Comparison of ENCODE assay signal across 2 cellular contexts in genomic region chr12:57554453-57554852, GRCh38.
A peak's percentile ranks its signal among the peaks of the same experiment; 100 is the strongest.
TF ChIP-seq lines count a peak whose summit lies in the region.

No MANE protein-coding gene starts in this region.

TF ChIP-seq in K562, 482 proteins besides CTCF, POLR2A, EP300 and RAD21:
- TF ChIP-seq AFF4 (CRISPR knock-in tag; IDR thresholded peaks at IDR 0.05) = no peak
- TF ChIP-seq, protein P1, sequence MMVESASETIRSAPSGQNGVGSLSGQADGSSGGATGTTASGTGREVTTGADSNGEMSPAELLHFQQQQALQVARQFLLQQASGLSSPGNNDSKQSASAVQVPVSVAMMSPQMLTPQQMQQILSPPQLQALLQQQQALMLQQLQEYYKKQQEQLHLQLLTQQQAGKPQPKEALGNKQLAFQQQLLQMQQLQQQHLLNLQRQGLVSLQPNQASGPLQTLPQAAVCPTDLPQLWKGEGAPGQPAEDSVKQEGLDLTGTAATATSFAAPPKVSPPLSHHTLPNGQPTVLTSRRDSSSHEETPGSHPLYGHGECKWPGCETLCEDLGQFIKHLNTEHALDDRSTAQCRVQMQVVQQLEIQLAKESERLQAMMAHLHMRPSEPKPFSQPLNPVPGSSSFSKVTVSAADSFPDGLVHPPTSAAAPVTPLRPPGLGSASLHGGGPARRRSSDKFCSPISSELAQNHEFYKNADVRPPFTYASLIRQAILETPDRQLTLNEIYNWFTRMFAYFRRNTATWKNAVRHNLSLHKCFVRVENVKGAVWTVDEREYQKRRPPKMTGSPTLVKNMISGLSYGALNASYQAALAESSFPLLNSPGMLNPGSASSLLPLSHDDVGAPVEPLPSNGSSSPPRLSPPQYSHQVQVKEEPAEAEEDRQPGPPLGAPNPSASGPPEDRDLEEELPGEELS (CRISPR knock-in tag; IDR thresholded peaks at IDR 0.05; ENCODE audit: borderline replicate concordance) = no peak
- no peak for TF ChIP-seq NCOA2 (IDR thresholded peaks at IDR 0.05; ENCODE audit: partially characterized antibody in 2 of 2)
- TF ChIP-seq, protein P2, sequence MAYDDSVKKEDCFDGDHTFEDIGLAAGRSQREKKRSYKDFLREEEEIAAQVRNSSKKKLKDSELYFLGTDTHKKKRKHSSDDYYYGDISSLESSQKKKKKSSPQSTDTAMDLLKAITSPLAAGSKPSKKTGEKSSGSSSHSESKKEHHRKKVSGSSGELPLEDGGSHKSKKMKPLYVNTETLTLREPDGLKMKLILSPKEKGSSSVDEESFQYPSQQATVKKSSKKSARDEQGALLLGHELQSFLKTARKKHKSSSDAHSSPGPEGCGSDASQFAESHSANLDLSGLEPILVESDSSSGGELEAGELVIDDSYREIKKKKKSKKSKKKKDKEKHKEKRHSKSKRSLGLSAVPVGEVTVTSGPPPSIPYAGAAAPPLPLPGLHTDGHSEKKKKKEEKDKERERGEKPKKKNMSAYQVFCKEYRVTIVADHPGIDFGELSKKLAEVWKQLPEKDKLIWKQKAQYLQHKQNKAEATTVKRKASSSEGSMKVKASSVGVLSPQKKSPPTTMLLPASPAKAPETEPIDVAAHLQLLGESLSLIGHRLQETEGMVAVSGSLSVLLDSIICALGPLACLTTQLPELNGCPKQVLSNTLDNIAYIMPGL (CRISPR knock-in tag; IDR thresholded peaks at IDR 0.05) = no peak
- no peak for TF ChIP-seq ZNF696 (CRISPR knock-in tag; conservative IDR thresholded peaks at IDR 0.05)
- TF ChIP-seq ELF1 (tag; IDR thresholded peaks at IDR 0.05) = no peak
- 0 out of 2 replicates have a peak, but pooled peaks have one; percentile 27 for TF ChIP-seq ATF6 (CRISPR knock-in tag; IDR thresholded peaks at IDR 0.05)
- TF ChIP-seq ZNF316 (IDR thresholded peaks at IDR 0.05) = 0 out of 2 replicates have a peak, but pooled peaks have one; percentile 6
- no peak for TF ChIP-seq SAP30 (IDR thresholded peaks at IDR 0.05; ENCODE audit: borderline replicate concordance, insufficient read depth, low read depth, low read length, poor library complexity, severe bottlenecking)
- no peak for TF ChIP-seq TRIM25 (IDR thresholded peaks at IDR 0.05; ENCODE audit: borderline replicate concordance)
- no peak for TF ChIP-seq TAF1 (IDR thresholded peaks at IDR 0.05; ENCODE audit: control insufficient read depth, extremely low read depth, insufficient read depth, low read length, severe bottlenecking)
- no peak for TF ChIP-seq ZFP36 (IDR thresholded peaks at IDR 0.05; ENCODE audit: low read depth, low read length, partially characterized antibody)

TF ChIP-seq in neural cell, 6 proteins besides CTCF, POLR2A, EP300 and RAD21:
- TF ChIP-seq TAF1 (IDR thresholded peaks at IDR 0.05; ENCODE audit: low read depth) (no peak), POLR2AphosphoS5 (IDR thresholded peaks at IDR 0.05) (no peak), EZH2 (IDR thresholded peaks at IDR 0.05; ENCODE audit: borderline replicate concordance, insufficient read depth, low read length, poor library complexity, severe bottlenecking) (no peak), MXI1 (conservative IDR thresholded peaks at IDR 0.05; ENCODE audit: poor library complexity, severe bottlenecking) (no peak), REST (IDR thresholded peaks at IDR 0.05; ENCODE audit: borderline replicate concordance) (no peak), SMC3 (conservative IDR thresholded peaks at IDR 0.05; ENCODE audit: poor library complexity) (no peak)
TF ChIP-seq in neural cell: peak in this region for 0.
